Comparison of ENCODE assay signal across 2 cellular contexts in genomic region chr6:118316796-118317384, GRCh38.
TF ChIP-seq lines count a peak whose summit lies in the region.

No MANE protein-coding gene starts in this region.

TF ChIP-seq in liver, 16 proteins besides CTCF, POLR2A, EP300 and RAD21 (continued from another document):
- no peak for TF ChIP-seq REST (IDR thresholded peaks at IDR 0.05)
- TF ChIP-seq RXRA (IDR thresholded peaks at IDR 0.05) = no peak
- TF ChIP-seq GABPA (IDR thresholded peaks at IDR 0.05 in 1 of 2, conservative IDR thresholded peaks at IDR 0.05 in 1 of 2) = no peak
- TF ChIP-seq NR2F2 (IDR thresholded peaks at IDR 0.05) = no peak
- TF ChIP-seq HNF4G (IDR thresholded peaks at IDR 0.05) = no peak
- no peak for TF ChIP-seq ZBTB33 (IDR thresholded peaks at IDR 0.05)
- no peak for TF ChIP-seq HNF4A (conservative IDR thresholded peaks at IDR 0.05)
- TF ChIP-seq, protein P1, sequence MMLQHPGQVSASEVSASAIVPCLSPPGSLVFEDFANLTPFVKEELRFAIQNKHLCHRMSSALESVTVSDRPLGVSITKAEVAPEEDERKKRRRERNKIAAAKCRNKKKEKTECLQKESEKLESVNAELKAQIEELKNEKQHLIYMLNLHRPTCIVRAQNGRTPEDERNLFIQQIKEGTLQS (IDR thresholded peaks at IDR 0.05) = no peak
- TF ChIP-seq YY1 (IDR thresholded peaks at IDR 0.05) = no peak
- TF ChIP-seq MAX (IDR thresholded peaks at IDR 0.05) = no peak
- TF ChIP-seq EGR1 (IDR thresholded peaks at IDR 0.05; ENCODE audit: low read depth in 2 of 2) = no peak
- TF ChIP-seq TAF1 (conservative IDR thresholded peaks at IDR 0.05) = no peak
- no peak for TF ChIP-seq SP1 (IDR thresholded peaks at IDR 0.05)

TF ChIP-seq in HepG2, 621 proteins besides CTCF, POLR2A, EP300 and RAD21:
- TF ChIP-seq, protein P2, sequence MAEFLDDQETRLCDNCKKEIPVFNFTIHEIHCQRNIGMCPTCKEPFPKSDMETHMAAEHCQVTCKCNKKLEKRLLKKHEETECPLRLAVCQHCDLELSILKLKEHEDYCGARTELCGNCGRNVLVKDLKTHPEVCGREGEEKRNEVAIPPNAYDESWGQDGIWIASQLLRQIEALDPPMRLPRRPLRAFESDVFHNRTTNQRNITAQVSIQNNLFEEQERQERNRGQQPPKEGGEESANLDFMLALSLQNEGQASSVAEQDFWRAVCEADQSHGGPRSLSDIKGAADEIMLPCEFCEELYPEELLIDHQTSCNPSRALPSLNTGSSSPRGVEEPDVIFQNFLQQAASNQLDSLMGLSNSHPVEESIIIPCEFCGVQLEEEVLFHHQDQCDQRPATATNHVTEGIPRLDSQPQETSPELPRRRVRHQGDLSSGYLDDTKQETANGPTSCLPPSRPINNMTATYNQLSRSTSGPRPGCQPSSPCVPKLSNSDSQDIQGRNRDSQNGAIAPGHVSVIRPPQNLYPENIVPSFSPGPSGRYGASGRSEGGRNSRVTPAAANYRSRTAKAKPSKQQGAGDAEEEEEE (CRISPR knock-in tag; IDR thresholded peaks at IDR 0.05; ENCODE audit: borderline replicate concordance) = no peak
- TF ChIP-seq ZNF335 (CRISPR knock-in tag; IDR thresholded peaks at IDR 0.05) = no peak
- no peak for TF ChIP-seq ZNF660 (CRISPR knock-in tag; IDR thresholded peaks at IDR 0.05; ENCODE audit: borderline replicate concordance, low read depth)
- TF ChIP-seq STAG1 (CRISPR knock-in tag; IDR thresholded peaks at IDR 0.05) = no peak
- no peak for TF ChIP-seq ZBTB25 (CRISPR knock-in tag; IDR thresholded peaks at IDR 0.05)
- TF ChIP-seq ZNF703 (CRISPR knock-in tag; IDR thresholded peaks at IDR 0.05; ENCODE audit: borderline replicate concordance) = no peak
- no peak for TF ChIP-seq ZSCAN25 (CRISPR knock-in tag; IDR thresholded peaks at IDR 0.05)
- no peak for TF ChIP-seq PITX1 (CRISPR knock-in tag; IDR thresholded peaks at IDR 0.05)
TF ChIP-seq in HepG2: peak in this region for 0.
